21 cellular contexts compared by ENCODE assay signal in the genomic region with DNA sequence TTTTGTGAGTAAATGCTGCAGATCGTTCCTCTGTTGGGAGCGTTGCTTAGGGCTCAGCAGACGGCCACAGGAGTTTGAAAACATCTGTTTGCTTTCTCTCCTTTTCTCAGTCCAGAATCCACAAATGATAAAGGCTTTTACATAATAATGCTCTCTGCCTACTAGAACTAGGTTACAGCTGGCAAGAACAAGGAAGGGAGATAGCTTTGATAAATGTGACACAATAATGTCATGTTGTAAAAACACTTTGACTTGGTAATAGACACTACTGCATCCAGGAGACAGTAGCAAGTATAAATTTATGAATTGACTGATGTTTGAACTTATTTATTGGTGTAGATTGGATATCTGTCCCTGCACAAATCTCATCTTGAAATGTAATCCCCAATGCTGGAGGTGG.
DNase-seq lines count a peak whose midpoint lies in the region; ATAC-seq and TF ChIP-seq lines count a peak whose summit lies in the region.
"Had no signal": no experiment of that assay in that cellular context is flagged by ENCODE, and none has a peak within 500 bp of the region (broad histone marks: within the 10 kb centered on the region; RNA-seq: fewer than 3 reads in every experiment).

No MANE protein-coding gene starts in this region.

- no peak overlapping the region for H2BK20ac ChIP-seq in H9 (ENCODE audit: low read depth, low read length, poor library complexity, severe bottlenecking)

- no peak overlapping the region for H3K18ac ChIP-seq in H9 (ENCODE audit: insufficient read length, low read depth, low read length)

- H3K36me3 Mint-ChIP-seq in H9 (ENCODE audit: insufficient read depth in 1 of 3, low read depth in 3 of 3), result no peaks in the 10 kb centered on the region
- H3K36me3 Mint-ChIP-seq: CD14-positive monocyte; CD8-positive, alpha-beta memory T cell had no signal

- no peak overlapping the region for H3K4me3 ChIP-seq in neural cell (ENCODE audit: low read length)
- no peak overlapping the region for H3K4me3 ChIP-seq in smooth muscle cell
- H3K4me3 ChIP-seq: A549; BLaER1 treated with 17β-estradiol and CSF1 and Interleukin-3, amounts not matched to agents 10 nM and 100 nM; GM23248; HAP-1 had no signal

- H3K27me3 Mint-ChIP-seq in H9 (ENCODE audit: low read depth), result no peaks in the 10 kb centered on the region
- H3K27me3 Mint-ChIP-seq: CD4-positive, alpha-beta T cell; CD8-positive, alpha-beta memory T cell had no signal

- no peaks in the 10 kb centered on the region for H3K36me3 ChIP-seq in neural cell (ENCODE audit: insufficient read depth, low read length)
- H3K36me3 ChIP-seq in smooth muscle cell (ENCODE audit: low read depth), result no peaks in the 10 kb centered on the region
- H3K36me3 ChIP-seq: BE2C; BLaER1 treated with 17β-estradiol and CSF1 and Interleukin-3, amounts not matched to agents 10 nM and 100 nM; HAP-1 had no signal

- TF ChIP-seq CTCF in H9 (conservative IDR thresholded peaks at IDR 0.05) (no peak), neural cell (IDR thresholded peaks at IDR 0.05; ENCODE audit: poor library complexity, severe bottlenecking) (no peak), smooth muscle cell (IDR thresholded peaks at IDR 0.05; ENCODE audit: borderline replicate concordance, insufficient read depth, poor library complexity, severe bottlenecking) (no peak)

- WGBS in H9 (ENCODE audit: extremely low coverage, insufficient read length, low lambda C conversion rate), result no CpG with 5 or more reads among the region's 3 CpGs
- WGBS in smooth muscle cell (ENCODE audit: low lambda C conversion rate), result 79% methylated on average over 3 of the region's 3 CpGs

- H3K4me3 Mint-ChIP-seq in H9, result peak overlapping the region in 1 of 2 experiments; percentile 27; a peak in 1 of 5 replicates
- H3K4me3 Mint-ChIP-seq: CD14-positive monocyte; CD4-positive, alpha-beta T cell; CD8-positive, alpha-beta memory T cell; HFFc6 had no signal

- H2BK15ac ChIP-seq in H9 (ENCODE audit: low read depth, low read length), result no peak overlapping the region

- TF ChIP-seq RAD21 in neural cell (conservative IDR thresholded peaks at IDR 0.05), result no peak

- H4K91ac ChIP-seq in H9 (ENCODE audit: insufficient read length, low read depth, low read length), result no peak overlapping the region

- no peak overlapping the region for H4K8ac ChIP-seq in H9 (replicated peaks; ENCODE audit: insufficient read length, low read depth, low read length)

- H3K9me3 Mint-ChIP-seq in H9, result no peaks in the 10 kb centered on the region; a peak in 1 of 5 replicates

- peak; percentile 94 for TF ChIP-seq EP300 in neural cell (conservative IDR thresholded peaks at IDR 0.05; ENCODE audit: poor library complexity, severe bottlenecking)

- no peak overlapping the region for H3K23ac ChIP-seq in H9 (ENCODE audit: insufficient read length, low read depth, low read length)

- peak overlapping the region; percentile 12 to 53 (median 37); a peak in 4 of 7 replicates for H3K27ac Mint-ChIP-seq in H9
- H3K27ac Mint-ChIP-seq: CD14-positive monocyte; CD4-positive, alpha-beta T cell; CD8-positive, alpha-beta memory T cell; HFFc6 had no signal

- H3K79me2 ChIP-seq in H9 (ENCODE audit: insufficient read depth, low read length), result no peaks in the 10 kb centered on the region
- no peaks in the 10 kb centered on the region for H3K79me2 ChIP-seq in neural cell (replicated peaks; ENCODE audit: insufficient read depth, low read length)
- H3K79me2 ChIP-seq in smooth muscle cell (ENCODE audit: low read depth), result no peaks in the 10 kb centered on the region

- DNase-seq in NCI-H345 (lab: John Stamatoyannopoulos, UW), result peak; percentile 7
- no peak for DNase-seq in NCI-H345 treated with DMSO at 0.1 percent for 48 hours (lab: John Stamatoyannopoulos, UW; ENCODE audit: unreplicated experiment)
- DNase-seq in H9, result no peak
- no peak for DNase-seq in smooth muscle cell (lab: John Stamatoyannopoulos, UW; ENCODE audit: unreplicated experiment)
- no peak for DNase-seq in NCI-H1105 (lab: John Stamatoyannopoulos, UW)
- DNase-seq: 8988T; ACHN; AML-193; BE2C; CD4-positive, alpha-beta T cell; CD8-positive, alpha-beta memory T cell; DMS 273 treated with DMSO at 0.1 percent for 48 hours; DND-41; GM23248; HFFc6 had no signal

- H3T11ph ChIP-seq in H9 (ENCODE audit: low read length), result no peak overlapping the region

- H2AK5ac ChIP-seq in H9 (ENCODE audit: insufficient read length, low read length), result no peak overlapping the region

- H3K4ac ChIP-seq in H9 (ENCODE audit: low read depth, low read length), result no peak overlapping the region

- H3K79me1 ChIP-seq in H9 (ENCODE audit: insufficient read depth, low read depth, low read length, poor library complexity, severe bottlenecking), result no peaks in the 10 kb centered on the region

- no peak overlapping the region for H3K14ac ChIP-seq in H9 (ENCODE audit: insufficient read depth, low read length)

- no peaks in the 10 kb centered on the region for H3K9me2 ChIP-seq in neural cell (ENCODE audit: insufficient read depth, low read length)

- no peak overlapping the region for H4K5ac ChIP-seq in H9 (ENCODE audit: insufficient read length, low read depth, low read length)

- H3K23me2 ChIP-seq in H9 (ENCODE audit: insufficient read length, low read depth, low read length, poor library complexity, severe bottlenecking), result no peaks in the 10 kb centered on the region

- H3K4me2 ChIP-seq in H9 (ENCODE audit: insufficient read depth, insufficient read length, low read length) (no peak overlapping the region), neural cell (ENCODE audit: low read length) (no peak overlapping the region), smooth muscle cell (no peak overlapping the region)
- H3K4me2 ChIP-seq: A549; BLaER1 treated with 17β-estradiol and CSF1 and Interleukin-3, amounts not matched to agents 10 nM and 100 nM had no signal

- H3K4me1 Mint-ChIP-seq in H9, result peaks cover 25 to 31% of the 10 kb centered on the region in 2 experiments
- H3K4me1 Mint-ChIP-seq: CD14-positive monocyte; CD8-positive, alpha-beta memory T cell had no signal

- H3F3A ChIP-seq in neural cell (ENCODE audit: insufficient read depth, low read length, poor library complexity, severe bottlenecking) (no peaks in the 10 kb centered on the region), smooth muscle cell (ENCODE audit: low read depth) (no peaks in the 10 kb centered on the region)

- H2BK12ac ChIP-seq in H9 (ENCODE audit: insufficient read length, low read depth, low read length), result no peak overlapping the region

- H3K56ac ChIP-seq in H9 (ENCODE audit: insufficient read length, low read depth, low read length), result no peak overlapping the region

- no peak overlapping the region for H2BK120ac ChIP-seq in H9 (ENCODE audit: low read depth, low read length, poor library complexity, severe bottlenecking)

- H3K9ac ChIP-seq in H9 (ENCODE audit: extremely low read depth, insufficient read length, low read length) (no peak overlapping the region), neural cell (ENCODE audit: low read length) (no peak overlapping the region), smooth muscle cell (ENCODE audit: low read depth) (no peak overlapping the region)
- H3K9ac ChIP-seq: BLaER1 treated with 17β-estradiol and CSF1 and Interleukin-3, amounts not matched to agents 10 nM and 100 nM; GM23248 had no signal

- H3K27ac ChIP-seq in H9 (ENCODE audit: insufficient read length, low read depth, low read length) (no peak overlapping the region), neural cell (ENCODE audit: low read length) (no peak overlapping the region), smooth muscle cell (ENCODE audit: low read depth) (no peak overlapping the region)
- H3K27ac ChIP-seq: A549; BLaER1 treated with 17β-estradiol and CSF1 and Interleukin-3, amounts not matched to agents 10 nM and 100 nM; GM23248 had no signal

- H3K9me3 ChIP-seq in H9 (ENCODE audit: control insufficient read depth, low read depth, low read length), result no peaks in the 10 kb centered on the region
- H3K9me3 ChIP-seq in neural cell (ENCODE audit: low read length), result peaks cover 2% of the 10 kb centered on the region
- no peaks in the 10 kb centered on the region for H3K9me3 ChIP-seq in smooth muscle cell (replicated peaks; ENCODE audit: low read depth)
- H3K9me3 ChIP-seq: BE2C; BLaER1 treated with 17β-estradiol and CSF1 and Interleukin-3, amounts not matched to agents 10 nM and 100 nM; HAP-1 had no signal

- no peak overlapping the region for H2BK5ac ChIP-seq in H9 (ENCODE audit: insufficient read length, low read length)

- ATAC-seq in GM21737 (IDR thresholded peaks at IDR 0.05; ENCODE audit: unreplicated experiment), result no peak
- ATAC-seq: A549 had no signal

- H2AFZ ChIP-seq in H9 (ENCODE audit: low read length) (no peak overlapping the region), neural cell (ENCODE audit: low read depth, low read length) (no peak overlapping the region), smooth muscle cell (ENCODE audit: low read depth) (no peak overlapping the region)
- H2AFZ ChIP-seq: GM23248 had no signal

- no peaks in the 10 kb centered on the region for H4K20me1 ChIP-seq in H9 (ENCODE audit: control insufficient read depth, insufficient read depth, insufficient read length)
- H4K20me1 ChIP-seq in neural cell (ENCODE audit: insufficient read depth), result no peaks in the 10 kb centered on the region
- H4K20me1 ChIP-seq in smooth muscle cell (ENCODE audit: low read depth), result no peaks in the 10 kb centered on the region
- H4K20me1 ChIP-seq: BLaER1 treated with 17β-estradiol and CSF1 and Interleukin-3, amounts not matched to agents 10 nM and 100 nM had no signal

- no peaks in the 10 kb centered on the region for H3K27me3 ChIP-seq in H9 (ENCODE audit: insufficient read depth, low read length)
- H3K27me3 ChIP-seq in neural cell (ENCODE audit: insufficient read depth, low read depth, low read length), result no peaks in the 10 kb centered on the region
- H3K27me3 ChIP-seq in smooth muscle cell (ENCODE audit: low read depth), result no peaks in the 10 kb centered on the region
- H3K27me3 ChIP-seq: BE2C; BLaER1 treated with 17β-estradiol and CSF1 and Interleukin-3, amounts not matched to agents 10 nM and 100 nM had no signal

- H3K4me1 ChIP-seq in H9 (ENCODE audit: insufficient read depth, low read length), result peaks cover 7% of the 10 kb centered on the region; the same call in 1 of the 2 replicates
- no peaks in the 10 kb centered on the region for H3K4me1 ChIP-seq in smooth muscle cell (ENCODE audit: low read depth)
- H3K4me1 ChIP-seq: A549; BE2C; BLaER1 treated with 17β-estradiol and CSF1 and Interleukin-3, amounts not matched to agents 10 nM and 100 nM had no signal

TF ChIP-seq in neural cell, 6 proteins besides CTCF, POLR2A, EP300 and RAD21:
- TF ChIP-seq TAF1 (IDR thresholded peaks at IDR 0.05; ENCODE audit: low read depth) (no peak), POLR2AphosphoS5 (IDR thresholded peaks at IDR 0.05) (peak; percentile 92)
